In genomic region chr4:78566834-78567501, GRCh38 we compare ENCODE assay signal across 9 cellular contexts. TPM values are rescaled to one million over a fixed set of nuclear protein-coding genes. Genes with fewer than 3 reads are reported as not detected.
DNase-seq lines count a peak whose midpoint lies in the region; ATAC-seq and TF ChIP-seq lines count a peak whose summit lies in the region.
"Had no signal": no experiment of that assay in that cellular context is flagged by ENCODE, and none has a peak within 500 bp of the region (broad histone marks: within the 10 kb centered on the region; RNA-seq: fewer than 3 reads in every experiment).

No MANE protein-coding gene starts in this region.

- no peaks in the 10 kb centered on the region for H3K27me3 Mint-ChIP-seq in chondrocyte (ENCODE audit: low read depth)

- ATAC-seq in GM21390 (IDR thresholded peaks at IDR 0.05; ENCODE audit: unreplicated experiment) (peak; percentile 80), HG03342 (IDR thresholded peaks at IDR 0.05; ENCODE audit: unreplicated experiment) (peak; percentile 63)

- no peaks in the 10 kb centered on the region for H3K9me3 Mint-ChIP-seq in chondrocyte (ENCODE audit: low read depth)

- no peak overlapping the region for H3K4me3 Mint-ChIP-seq in chondrocyte (ENCODE audit: unreplicated experiment)
- H3K4me3 Mint-ChIP-seq: B cell had no signal

- peak overlapping the region; percentile 45 for H3K27ac Mint-ChIP-seq in chondrocyte (ENCODE audit: unreplicated experiment)
- H3K27ac Mint-ChIP-seq: B cell had no signal

- TF ChIP-seq CTCF in chondrocyte (IDR thresholded peaks at IDR 0.05), result no peak

- H3K36me3 Mint-ChIP-seq in chondrocyte (ENCODE audit: low read depth), result no peaks in the 10 kb centered on the region

- peaks cover 76% of the 10 kb centered on the region for H3K4me1 Mint-ChIP-seq in chondrocyte (ENCODE audit: low read depth)

- peak; percentile 33 for DNase-seq in Daoy (ENCODE audit: low read depth)
- DNase-seq in chondrocyte (ENCODE audit: low spot score), result no peak
- DNase-seq in activated CD8-positive, alpha-beta memory T cell treated with anti-CD3 and anti-CD28 coated beads, Interleukin-2, amount 50 U/mL, for 4 hours, result no peak
- no peak for DNase-seq in NCI-H748 treated with DMSO at 0.1 percent for 48 hours (lab: John Stamatoyannopoulos, UW)
- no peak for DNase-seq in retina
- no peak for DNase-seq in MV-4-11 (lab: John Stamatoyannopoulos, UW)

RNA-seq across cellular contexts. Expression of gene ANXA3, which starts 15.4 kb away (rescaled TPM):
- total RNA-seq in Daoy (2014; rRNA removed; shearing (Covaris generic)), result 31.7 and 150 TPM in 2 replicates
- total RNA-seq in chondrocyte, result 3.7 to 22.0 TPM (median 21.9 TPM) in 3 replicates
- total RNA-seq: B cell had no signal
